ENCODE assay signal across 9 cellular contexts in the genomic region with DNA sequence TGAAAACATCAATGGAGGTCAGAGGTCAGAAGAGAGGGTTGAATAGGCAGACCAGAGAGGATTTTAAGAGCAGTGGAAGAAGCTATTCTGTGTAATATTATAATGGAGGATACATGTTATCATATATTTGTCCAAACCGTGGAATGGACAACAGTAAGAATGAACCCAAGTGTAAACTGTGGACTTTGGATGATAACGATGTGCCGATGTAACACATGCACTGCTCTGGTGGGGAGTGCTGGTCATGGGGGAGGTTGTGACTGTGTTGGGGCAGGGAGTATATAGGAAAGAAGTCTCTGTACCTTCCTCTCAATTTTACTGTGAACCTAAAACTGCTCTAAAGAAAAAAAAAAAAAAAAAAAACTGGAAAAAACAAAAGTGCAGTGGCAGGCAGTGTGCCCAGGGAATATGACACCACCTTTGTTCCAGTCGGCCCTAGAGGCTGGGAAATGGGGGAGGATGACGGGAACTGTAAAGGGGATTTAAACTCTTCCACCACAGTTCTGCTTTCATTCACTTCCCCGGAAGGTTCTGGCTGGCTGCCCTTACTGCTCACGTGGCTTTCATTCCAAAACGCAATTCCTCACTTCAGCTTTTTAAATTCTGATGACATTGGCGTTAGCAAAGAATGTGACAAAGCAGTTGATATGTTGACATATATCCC.
DNase-seq lines count a peak whose midpoint lies in the region; FAIRE-seq and TF ChIP-seq lines count a peak whose summit lies in the region.
"Had no signal": no experiment of that assay in that cellular context is flagged by ENCODE, and none has a peak within 500 bp of the region (broad histone marks: within the 10 kb centered on the region; RNA-seq: fewer than 3 reads in every experiment).

No MANE protein-coding gene starts in this region.

- H3K4me3 ChIP-seq in fibroblast of villous mesenchyme (ENCODE audit: low read depth, low read length) (no peak overlapping the region), prostate gland (no peak overlapping the region)

- FAIRE-seq in GM19239 (lab: Jason Lieb, UNC) = peak; percentile 48
- FAIRE-seq: colon had no signal

- no peaks in the 10 kb centered on the region for H3K36me3 ChIP-seq in prostate gland

- H3K27ac ChIP-seq in RWPE1 (no peak overlapping the region), prostate gland (no peak overlapping the region)

- TF ChIP-seq POLR2A in prostate gland (IDR thresholded peaks at IDR 0.05) (no peak), erythroblast (IDR thresholded peaks at IDR 0.05; ENCODE audit: low read length) (no peak)

- no peaks in the 10 kb centered on the region for H3K27me3 ChIP-seq in prostate gland (replicated peaks; ENCODE audit: insufficient read depth)

- TF ChIP-seq CTCF in RWPE1 (conservative IDR thresholded peaks at IDR 0.05; ENCODE audit: low read depth) (no peak), fibroblast of villous mesenchyme (IDR thresholded peaks at IDR 0.05; ENCODE audit: insufficient read depth, low read depth, low read length) (no peak), prostate gland (IDR thresholded peaks at IDR 0.05) (no peak)

- H3K4me1 ChIP-seq in prostate gland (replicated peaks) = no peaks in the 10 kb centered on the region

- no peaks in the 10 kb centered on the region for H3K9me3 ChIP-seq in prostate gland

- POLR2A ChIA-PET in RWPE1 (lab: Yijun Ruan, JAX; ENCODE audit: low non-redundant PET) = interaction anchor here (0.7 kb wide), 1 partner anchor 12 kb away, joined by 5 read pairs; no protein-coding TSS in a partner anchor

- 13% methylated on average over 9 of the region's 9 CpGs for WGBS in prostate gland

- DNase-seq in GM19239 (ENCODE audit: insufficient read length, low spot score) (no peak), RWPE1 (ENCODE audit: low spot score) (peak; percentile 26), fibroblast of villous mesenchyme (ENCODE audit: low read depth) (peak; percentile 58), prostate gland (ENCODE audit: low spot score) (peak; percentile 42), NOMO-1 treated with DMSO at 0.1 percent for 48 hours (lab: John Stamatoyannopoulos, UW; ENCODE audit: unreplicated experiment) (no peak), HT-29 (ENCODE audit: low spot score) (no peak), erythroblast (lab: John Stamatoyannopoulos, UW) (no peak), NCI-H1930 (lab: John Stamatoyannopoulos, UW) (no peak)

- CTCF ChIA-PET in RWPE1 (lab: Yijun Ruan, JAX) = interaction anchor here (0.6 to 0.7 kb wide), 2 partner anchors 216 to 1009 kb away, joined by 3 to 5 read pairs; no protein-coding TSS in a partner anchor

- intact Hi-C loops in prostate gland (cut with DNase I) = no loop called here

Comparison
In these comparisons a context has a peak if more than half of its experiments do, and no peak if none do; other contexts are left out.
1. DNase-seq: peak in RWPE1 (single experiment), fibroblast of villous mesenchyme (single experiment) and prostate gland (single experiment); none in GM19239 (single experiment), NOMO-1 treated with DMSO at 0.1 percent for 48 hours (single experiment), HT-29 (single experiment), erythroblast (0 of 2) and NCI-H1930 (0 of 2).